Comparison of ENCODE assay signal across 21 cellular contexts in the genomic region with DNA sequence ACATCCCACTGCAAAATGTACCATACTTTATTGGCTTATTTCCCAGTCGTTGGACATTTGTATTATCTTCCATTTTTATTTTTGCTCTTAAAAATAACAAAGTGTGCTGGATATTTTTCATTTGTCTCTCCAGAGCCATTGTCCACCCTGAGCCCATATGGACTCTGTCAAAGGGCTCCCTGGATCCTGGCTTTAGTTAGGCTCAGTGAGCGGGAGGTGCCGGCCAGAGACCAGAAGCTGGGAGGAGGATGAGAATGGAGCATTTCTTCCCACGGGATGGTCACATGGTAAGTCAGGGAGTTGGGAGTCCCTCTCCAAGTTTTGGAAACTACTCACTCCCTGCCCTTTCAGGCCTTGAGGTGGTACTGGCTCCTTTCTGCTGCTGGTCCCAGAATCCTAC.
DNase-seq lines count a peak whose midpoint lies in the region; ATAC-seq, FAIRE-seq and TF ChIP-seq lines count a peak whose summit lies in the region.
"Had no signal": no experiment of that assay in that cellular context is flagged by ENCODE, and none has a peak within 500 bp of the region (broad histone marks: within the 10 kb centered on the region; RNA-seq: fewer than 3 reads in every experiment).

No MANE protein-coding gene starts in this region.

- H3K79me2 ChIP-seq in GM23338 (replicated peaks; ENCODE audit: insufficient read depth) (no peaks in the 10 kb centered on the region), K562 (ENCODE audit: control insufficient read depth, insufficient read depth, low read length) (no peaks in the 10 kb centered on the region)

- H3K9me1 ChIP-seq in K562 (ENCODE audit: control insufficient read depth, insufficient read depth, low read length) = no peaks in the 10 kb centered on the region

- peaks cover 8% of the 10 kb centered on the region; the same call in 2 of the 3 replicates for H3K9me3 Mint-ChIP-seq in GM23338
- H3K9me3 Mint-ChIP-seq in nephron = peaks cover 2% of the 10 kb centered on the region
- no peaks in the 10 kb centered on the region for H3K9me3 Mint-ChIP-seq in Calu3 (ENCODE audit: low read depth, unreplicated experiment)
- H3K9me3 Mint-ChIP-seq: CD4-positive, alpha-beta T cell; IgD-negative memory B cell had no signal

- no peaks in the 10 kb centered on the region for H3K27me3 ChIP-seq in GM23338 (ENCODE audit: insufficient read depth)
- H3K27me3 ChIP-seq in K562 (ENCODE audit: control insufficient read depth in 2 of 2, insufficient read depth in 2 of 2, low read length in 2 of 2) = no peaks in the 10 kb centered on the region; a peak in 1 of 5 replicates
- no peaks in the 10 kb centered on the region for H3K27me3 ChIP-seq in upper lobe of right lung

- CTCF ChIA-PET in K562 (lab: Yijun Ruan, JAX; ENCODE audit: low intra/inter-chr PET ratio) (no interaction called here), Calu3 (lab: Charles Lee) (interaction anchor here (0.5 kb wide), 1 partner anchor 833 kb away, joined by 3 read pairs; no protein-coding TSS in a partner anchor)

- no peak for TF ChIP-seq EP300 in K562 (IDR thresholded peaks at IDR 0.05; ENCODE audit: low read length)

- no peak for TF ChIP-seq POLR2A in K562 (conservative IDR thresholded peaks at IDR 0.05)

- no peaks in the 10 kb centered on the region for H3K9me2 ChIP-seq in GM23338 (ENCODE audit: insufficient read depth)

- peaks cover 3% of the 10 kb centered on the region; the same call in 1 of the 3 replicates for H3K36me3 Mint-ChIP-seq in GM23338 (ENCODE audit: low read depth)
- H3K36me3 Mint-ChIP-seq in nephron (ENCODE audit: low read depth) = no peaks in the 10 kb centered on the region
- no peaks in the 10 kb centered on the region for H3K36me3 Mint-ChIP-seq in Calu3 (ENCODE audit: insufficient read depth, unreplicated experiment)
- H3K36me3 Mint-ChIP-seq: IgD-negative memory B cell had no signal

- no peaks in the 10 kb centered on the region for H3K4me1 ChIP-seq in GM23338 (ENCODE audit: insufficient read depth)
- H3K4me1 ChIP-seq in K562 (replicated peaks in 1 of 2; ENCODE audit: control insufficient read depth in 2 of 2, insufficient read depth in 2 of 2, low read length in 2 of 2) = peaks cover 0 to 16% of the 10 kb centered on the region in 2 experiments; a peak in 2 of 5 replicates
- H3K4me1 ChIP-seq in upper lobe of right lung = no peaks in the 10 kb centered on the region
- H3K4me1 ChIP-seq: Caco-2 had no signal

- H3K36me3 ChIP-seq in GM23338 (ENCODE audit: insufficient read depth) (no peaks in the 10 kb centered on the region), K562 (ENCODE audit: control insufficient read depth, insufficient read depth, low read length) (no peaks in the 10 kb centered on the region), upper lobe of right lung (no peaks in the 10 kb centered on the region)

- no peaks in the 10 kb centered on the region for H4K20me1 ChIP-seq in GM23338 (replicated peaks; ENCODE audit: insufficient read depth)
- no peaks in the 10 kb centered on the region for H4K20me1 ChIP-seq in K562 (replicated peaks; ENCODE audit: control insufficient read depth, insufficient read depth, low read length)

- in situ Hi-C loops in K562 (cut with MboI) = no loop called here

- no peaks in the 10 kb centered on the region for H3F3A ChIP-seq in GM23338 (replicated peaks; ENCODE audit: low read depth)

- H3K9ac ChIP-seq in K562 (ENCODE audit: insufficient read depth in 1 of 2, low read depth in 2 of 2, low read length in 2 of 2) = no peak overlapping the region

- intact Hi-C loops in K562 (cut with micrococcal nuclease) = no loop called here
- intact Hi-C loops in upper lobe of right lung (cut with DNase I) = no loop called here
- intact Hi-C loops in Calu3 (cut with micrococcal nuclease; ENCODE audit: unreplicated experiment) = no loop called here

- 32% methylated on average over 4 of the region's 4 CpGs for WGBS in K562 (ENCODE audit: insufficient coverage, low coverage, missing lambda C conversion rate)

- BruUV-seq in K562 (replicated peaks; lab: Mats Ljungman, UMichigan) (no TSS peak), Calu3 (replicated peaks; lab: Mats Ljungman, UMichigan) (no TSS peak)

- H3K4me3 ChIP-seq in GM23338 = no peak overlapping the region
- no peak overlapping the region for H3K4me3 ChIP-seq in K562
- no peak overlapping the region for H3K4me3 ChIP-seq in upper lobe of right lung

- H3K27ac Mint-ChIP-seq in GM23338 (no peak overlapping the region), nephron (peak overlapping the region; percentile 5 to 71 (median 71)), Calu3 (ENCODE audit: unreplicated experiment) (no peak overlapping the region)
- H3K27ac Mint-ChIP-seq: CD4-positive, alpha-beta T cell; H9 had no signal

- H3K4me2 ChIP-seq in GM23338 (no peak overlapping the region), K562 (ENCODE audit: insufficient read depth, low read length) (no peak overlapping the region)

- no peak for ATAC-seq in GM23338
- no peak for ATAC-seq in K562
- ATAC-seq in upper lobe of right lung = peak; percentile 54
- ATAC-seq in GM21367 (IDR thresholded peaks at IDR 0.05; ENCODE audit: unreplicated experiment) = no peak

- H3K27me3 Mint-ChIP-seq in GM23338 (ENCODE audit: insufficient read depth, low read depth, poor library complexity) = no peaks in the 10 kb centered on the region
- no peaks in the 10 kb centered on the region for H3K27me3 Mint-ChIP-seq in nephron (ENCODE audit: low read depth)
- peaks cover 51% of the 10 kb centered on the region for H3K27me3 Mint-ChIP-seq in Calu3 (ENCODE audit: unreplicated experiment)
- H3K27me3 Mint-ChIP-seq: CD4-positive, alpha-beta T cell had no signal

- no peak overlapping the region for H3K27ac ChIP-seq in GM23338 (ENCODE audit: low read depth)
- no peak overlapping the region for H3K27ac ChIP-seq in K562 (ENCODE audit: extremely low read depth, low read depth, low read length)
- H3K27ac ChIP-seq in upper lobe of right lung = no peak overlapping the region
- H3K27ac ChIP-seq: C4-2B had no signal

- TF ChIP-seq RAD21 in K562 (CRISPR knock-in tag; conservative IDR thresholded peaks at IDR 0.05 in 1 of 2, IDR thresholded peaks at IDR 0.05 in 1 of 2) = no peak

- DNase-seq in GM23338 (ENCODE audit: low spot score) = no peak
- DNase-seq in K562 (ENCODE audit: extremely low read depth in 1 of 4, low spot score in 3 of 4) = no peak
- DNase-seq in upper lobe of right lung = no peak
- DNase-seq in Calu3 = no peak
- no peak for DNase-seq in iPS-NIHi11 (ENCODE audit: low spot score)
- DNase-seq: AML-193; Caco-2; CD4-positive, alpha-beta T cell; DMS153; DMS79; GDM1; H9 had no signal

- no peak for FAIRE-seq in K562 (lab: Jason Lieb, UNC)
- FAIRE-seq: A204.1, GM12892, GM18507, H1, HTR-8/SVneo had no signal

- H2AFZ ChIP-seq in GM23338 = 0 out of 2 replicates have a peak overlapping the region, but pooled peaks have one; percentile 38
- 0 out of 2 replicates have a peak overlapping the region, but pooled peaks have one; percentile 9 for H2AFZ ChIP-seq in K562 (ENCODE audit: low read depth, low read length)

- H3K4me3 Mint-ChIP-seq in GM23338 (no peak overlapping the region), nephron (no peak overlapping the region), Calu3 (ENCODE audit: low read depth, unreplicated experiment) (no peak overlapping the region)
- H3K4me3 Mint-ChIP-seq: CD4-positive, alpha-beta T cell; H9; IgD-negative memory B cell had no signal

- POLR2A ChIA-PET in K562 (lab: Yijun Ruan, JAX) = no interaction called here

- H3K4me1 Mint-ChIP-seq in GM23338 (no peaks in the 10 kb centered on the region), nephron (peaks cover 31% of the 10 kb centered on the region), Calu3 (ENCODE audit: low read depth, unreplicated experiment) (no peaks in the 10 kb centered on the region)
- H3K4me1 Mint-ChIP-seq: IgD-negative memory B cell had no signal

- TF ChIP-seq CTCF in GM23338 (conservative IDR thresholded peaks at IDR 0.05; ENCODE audit: low read depth in 2 of 2) (no peak), K562 (IDR thresholded peaks at IDR 0.05 in 2 of 3, conservative IDR thresholded peaks at IDR 0.05 in 1 of 3; ENCODE audit: insufficient read depth in 2 of 3, low read depth in 1 of 3, low read length in 3 of 3) (no peak), nephron (IDR thresholded peaks at IDR 0.05; ENCODE audit: unreplicated experiment in 3 of 3) (no peak), upper lobe of right lung (IDR thresholded peaks at IDR 0.05) (no peak), Calu3 (IDR thresholded peaks at IDR 0.05; ENCODE audit: unreplicated experiment) (no peak)

- H3K9me3 ChIP-seq in K562 (replicated peaks; ENCODE audit: control insufficient read depth, insufficient read depth, low read depth, low read length) = no peaks in the 10 kb centered on the region
- no peaks in the 10 kb centered on the region for H3K9me3 ChIP-seq in upper lobe of right lung
- H3K9me3 ChIP-seq: Caco-2 had no signal

TF ChIP-seq in GM23338, 12 proteins besides CTCF, POLR2A, EP300 and RAD21 (continues in another document):
- no peak for TF ChIP-seq NANOG (IDR thresholded peaks at IDR 0.05; ENCODE audit: borderline replicate concordance)

TF ChIP-seq in K562, 482 proteins besides CTCF, POLR2A, EP300 and RAD21 (continues in another document):
- no peak for TF ChIP-seq MEF2A (IDR thresholded peaks at IDR 0.05; ENCODE audit: control insufficient read depth, low read depth, low read length)
- no peak for TF ChIP-seq NCOA4 (IDR thresholded peaks at IDR 0.05; ENCODE audit: partially characterized antibody)
- TF ChIP-seq, protein P1, sequence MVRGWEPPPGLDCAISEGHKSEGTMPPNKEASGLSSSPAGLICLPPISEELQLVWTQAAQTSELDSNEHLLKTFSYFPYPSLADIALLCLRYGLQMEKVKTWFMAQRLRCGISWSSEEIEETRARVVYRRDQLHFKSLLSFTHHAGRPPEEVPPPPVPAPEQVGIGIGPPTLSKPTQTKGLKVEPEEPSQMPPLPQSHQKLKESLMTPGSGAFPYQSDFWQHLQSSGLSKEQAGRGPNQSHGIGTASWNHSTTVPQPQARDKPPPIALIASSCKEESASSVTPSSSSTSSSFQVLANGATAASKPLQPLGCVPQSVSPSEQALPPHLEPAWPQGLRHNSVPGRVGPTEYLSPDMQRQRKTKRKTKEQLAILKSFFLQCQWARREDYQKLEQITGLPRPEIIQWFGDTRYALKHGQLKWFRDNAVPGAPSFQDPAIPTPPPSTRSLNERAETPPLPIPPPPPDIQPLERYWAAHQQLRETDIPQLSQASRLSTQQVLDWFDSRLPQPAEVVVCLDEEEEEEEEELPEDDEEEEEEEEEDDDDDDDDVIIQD (CRISPR knock-in tag; IDR thresholded peaks at IDR 0.05) = no peak
- TF ChIP-seq NELFE (IDR thresholded peaks at IDR 0.05; ENCODE audit: insufficient read depth, insufficient read length) = no peak
- TF ChIP-seq ZNF12 (CRISPR knock-in tag; IDR thresholded peaks at IDR 0.05) = no peak
- no peak for TF ChIP-seq TCFL5 (CRISPR knock-in tag; conservative IDR thresholded peaks at IDR 0.05)
- no peak for TF ChIP-seq MEIS2 (IDR thresholded peaks at IDR 0.05; ENCODE audit: partially characterized antibody)
- no peak for TF ChIP-seq TARDBP (IDR thresholded peaks at IDR 0.05)
- no peak for TF ChIP-seq ZNF197 (CRISPR knock-in tag; IDR thresholded peaks at IDR 0.05; ENCODE audit: low read depth)
- no peak for TF ChIP-seq SAP30 (IDR thresholded peaks at IDR 0.05; ENCODE audit: borderline replicate concordance, insufficient read depth, low read depth, low read length, poor library complexity, severe bottlenecking)
- TF ChIP-seq MAFG (tag; conservative IDR thresholded peaks at IDR 0.05) = no peak

Comparison
In these comparisons a context has a peak if more than half of its experiments do, and no peak if none do; other contexts are left out.
1. H3K27ac Mint-ChIP-seq: peak in nephron (3 of 3); none in GM23338 (single experiment) and Calu3 (single experiment).